ENCODE assay signal across 16 cellular contexts in genomic region chr3:73504255-73504654, GRCh38.
DNase-seq lines count a peak whose midpoint lies in the region; ATAC-seq and TF ChIP-seq lines count a peak whose summit lies in the region.
"Had no signal": no experiment of that assay in that cellular context is flagged by ENCODE, and none has a peak within 500 bp of the region (broad histone marks: within the 10 kb centered on the region; RNA-seq: fewer than 3 reads in every experiment).

No MANE protein-coding gene starts in this region.

- TF ChIP-seq CTCF in ascending aorta (IDR thresholded peaks at IDR 0.05) (no peak), prostate gland (IDR thresholded peaks at IDR 0.05) (no peak), brain microvascular endothelial cell (IDR thresholded peaks at IDR 0.05; ENCODE audit: low read depth, low read length, missing control alignments) (no peak)

- no peak for ATAC-seq in GM21515 (IDR thresholded peaks at IDR 0.05; ENCODE audit: unreplicated experiment)
- ATAC-seq in GM21367 (IDR thresholded peaks at IDR 0.05; ENCODE audit: unreplicated experiment) = no peak
- ATAC-seq: stimulated activated naive B cell treated with anti-CD40 and anti-IgM and Interleukin-4, amounts not matched to agents 10 μg/mL and 1 μg/mL and 100 μg/mL, for 72 hours had no signal

- H3K27me3 ChIP-seq in ascending aorta = no peaks in the 10 kb centered on the region
- no peaks in the 10 kb centered on the region for H3K27me3 ChIP-seq in prostate gland (replicated peaks; ENCODE audit: insufficient read depth)
- no peaks in the 10 kb centered on the region for H3K27me3 ChIP-seq in brain microvascular endothelial cell (replicated peaks)
- H3K27me3 ChIP-seq: BLaER1 had no signal

- H3K4me3 ChIP-seq in ascending aorta = peak overlapping the region in 1 of 2 donors; percentile 37
- no peak overlapping the region for H3K4me3 ChIP-seq in prostate gland
- H3K4me3 ChIP-seq in brain microvascular endothelial cell (ENCODE audit: low read depth, low read length) = no peak overlapping the region
- H3K4me3 ChIP-seq: BLaER1, SK-N-MC had no signal

- H3K4me1 ChIP-seq in ascending aorta (peaks cover 6 to 45% of the 10 kb centered on the region in 2 donors), prostate gland (replicated peaks) (peaks cover 22% of the 10 kb centered on the region)

- H3K36me3 ChIP-seq in ascending aorta (no peaks in the 10 kb centered on the region), prostate gland (no peaks in the 10 kb centered on the region), brain microvascular endothelial cell (replicated peaks) (no peaks in the 10 kb centered on the region)
- H3K36me3 ChIP-seq: BLaER1 had no signal

- intact Hi-C loops in ascending aorta (cut with DNase I) (no loop called here), prostate gland (cut with DNase I) (no loop called here)

- H3K9me3 ChIP-seq in ascending aorta = no peaks in the 10 kb centered on the region
- H3K9me3 ChIP-seq in prostate gland = no peaks in the 10 kb centered on the region
- H3K9me3 ChIP-seq: BLaER1 had no signal

- no peak for TF ChIP-seq POLR2A in prostate gland (IDR thresholded peaks at IDR 0.05)

- H3K27ac ChIP-seq in ascending aorta = peak overlapping the region; percentile 38 to 61
- H3K27ac ChIP-seq in prostate gland = peak overlapping the region; percentile 66
- no peak overlapping the region for H3K27ac ChIP-seq in brain microvascular endothelial cell
- H3K27ac ChIP-seq: BLaER1, HL-60, SK-N-MC had no signal

- in situ Hi-C loops in brain microvascular endothelial cell (cut with HindIII; ENCODE audit: low pct_ligation_motif_present, low sequenced_read_pairs) = no loop called here

- peak; percentile 22 for DNase-seq in EH (ENCODE audit: low read depth)
- DNase-seq in NCI-H1930 (lab: John Stamatoyannopoulos, UW) = peak; percentile 65 to 78
- DNase-seq in ascending aorta (ENCODE audit: low spot score in 2 of 2) = no peak
- DNase-seq in prostate gland (ENCODE audit: low spot score) = peak; percentile 75
- DNase-seq in stimulated activated CD4-positive, alpha-beta T cell treated with anti-CD3 and anti-CD28 coated beads, Interleukin-4, amount 100 ng/mL, for 24 hours = no peak
- DNase-seq in brain microvascular endothelial cell = no peak
- DNase-seq: activated CD8-positive, alpha-beta memory T cell treated with anti-CD3 and anti-CD28 coated beads, Interleukin-2, amount 50 U/mL, for 48 hours; cortex of kidney; NCI-H82; stimulated activated CD4-positive, alpha-beta T cell treated with anti-CD3 and anti-CD28 coated beads, Interleukin-4, amount 100 ng/mL, for 1 hour; stimulated activated naive B cell treated with anti-CD40 and anti-IgM and Interleukin-4, amounts not matched to agents 10 μg/mL and 1 μg/mL and 100 μg/mL, for 72 hours had no signal

- 29% methylated on average over 3 of the region's 3 CpGs for WGBS in prostate gland

Comparison
In these comparisons a context has a peak if more than half of its experiments do, and no peak if none do; other contexts are left out.
1. DNase-seq: peak in EH (single experiment), NCI-H1930 (2 of 2) and prostate gland (single experiment); none in ascending aorta (0 of 2), stimulated activated CD4-positive, alpha-beta T cell treated with anti-CD3 and anti-CD28 coated beads, Interleukin-4, amount 100 ng/mL, for 24 hours (single experiment) and brain microvascular endothelial cell (single experiment).